In genomic region chr2:37149626-37150322, GRCh38 we compare ENCODE assay signal across 15 cellular contexts. TPM values are rescaled to one million over a fixed set of nuclear protein-coding genes. Genes with fewer than 3 reads are reported as not detected.
A peak's percentile ranks its signal among the peaks of the same experiment; 100 is the strongest.
DNase-seq lines count a peak whose midpoint lies in the region; ATAC-seq lines count a peak whose summit lies in the region.
"Had no signal": no experiment of that assay in that cellular context is flagged by ENCODE, and none has a peak within 500 bp of the region (broad histone marks: within the 10 kb centered on the region; RNA-seq: fewer than 3 reads in every experiment).

No MANE protein-coding gene starts in this region.

- CTCF ChIA-PET in activated CD4-positive, alpha-beta memory T cell treated with anti-CD3 and anti-CD28 coated beads, Interleukin-2, amount 10 ng/mL, durations not matched to agents 7 days and 5 days (lab: Charles Lee), result interaction anchor here (1.0 kb wide), 1 partner anchor 8 kb away, joined by 3 read pairs; no protein-coding TSS in a partner anchor

- H3K4me1 Mint-ChIP-seq in activated T-cell treated with anti-CD3 and anti-CD28 coated beads, Interleukin-2, amount 50 U/mL, for 24 hours (ENCODE audit: low read depth), result peaks cover 38% of the 10 kb centered on the region
- peaks cover 64% of the 10 kb centered on the region for H3K4me1 Mint-ChIP-seq in activated CD4-positive, alpha-beta memory T cell treated with anti-CD3 and anti-CD28 coated beads, Interleukin-2, amount 10 ng/mL, durations not matched to agents 7 days and 5 days
- H3K4me1 Mint-ChIP-seq in stimulated activated naive CD8-positive, alpha-beta T cell treated with anti-CD3 and anti-CD28 coated beads, Interleukin-15, Interleukin-2, amounts not matched to agents 100 ng/mL and 50 ng/mL, for 24 hours (ENCODE audit: low read depth), result peaks cover 49% of the 10 kb centered on the region

- no peak for DNase-seq in activated T-cell treated with anti-CD3 and anti-CD28 coated beads, Interleukin-2, amount 50 U/mL, for 24 hours
- DNase-seq in activated T-cell treated with anti-CD3 and anti-CD28 coated beads for 4 hours, result no peak
- no peak for DNase-seq in activated CD4-positive, alpha-beta memory T cell treated with anti-CD3 and anti-CD28 coated beads, Interleukin-2, amount 10 ng/mL, durations not matched to agents 7 days and 5 days
- DNase-seq in kidney tubule cell (ENCODE audit: low spot score), result peak; percentile 31
- DNase-seq in DMS53 (lab: John Stamatoyannopoulos, UW), result no peak
- no peak for DNase-seq in effector CD4-positive, alpha-beta T cell
- DNase-seq: DND-41, heart left ventricle, mesendoderm, NCI-H2227 treated with DMSO at 0.1 percent for 48 hours, retina had no signal

- peaks cover 2% of the 10 kb centered on the region for H3K9me3 Mint-ChIP-seq in activated T-cell treated with anti-CD3 and anti-CD28 coated beads, Interleukin-2, amount 50 U/mL, for 24 hours
- H3K9me3 Mint-ChIP-seq in activated CD4-positive, alpha-beta memory T cell treated with anti-CD3 and anti-CD28 coated beads, Interleukin-2, amount 10 ng/mL, durations not matched to agents 7 days and 5 days, result peaks cover 2% of the 10 kb centered on the region
- H3K9me3 Mint-ChIP-seq in stimulated activated naive CD8-positive, alpha-beta T cell treated with anti-CD3 and anti-CD28 coated beads, Interleukin-15, Interleukin-2, amounts not matched to agents 100 ng/mL and 50 ng/mL, for 24 hours, result no peaks in the 10 kb centered on the region

- peaks cover 69% of the 10 kb centered on the region for H3K36me3 Mint-ChIP-seq in activated T-cell treated with anti-CD3 and anti-CD28 coated beads, Interleukin-2, amount 50 U/mL, for 24 hours (ENCODE audit: low read depth)
- H3K36me3 Mint-ChIP-seq in activated CD4-positive, alpha-beta memory T cell treated with anti-CD3 and anti-CD28 coated beads, Interleukin-2, amount 10 ng/mL, durations not matched to agents 7 days and 5 days (ENCODE audit: low read depth), result peaks cover 82% of the 10 kb centered on the region
- peaks cover 68% of the 10 kb centered on the region for H3K36me3 Mint-ChIP-seq in stimulated activated naive CD8-positive, alpha-beta T cell treated with anti-CD3 and anti-CD28 coated beads, Interleukin-15, Interleukin-2, amounts not matched to agents 100 ng/mL and 50 ng/mL, for 24 hours (ENCODE audit: low read depth)

- no peak for ATAC-seq in HG03045 (IDR thresholded peaks at IDR 0.05; ENCODE audit: unreplicated experiment)
- ATAC-seq: heart left ventricle, Right ventricle myocardium inferior had no signal

- H3K4me3 Mint-ChIP-seq in activated T-cell treated with anti-CD3 and anti-CD28 coated beads, Interleukin-2, amount 50 U/mL, for 24 hours, result peak overlapping the region; percentile 2
- peak overlapping the region; percentile 12 for H3K4me3 Mint-ChIP-seq in activated CD4-positive, alpha-beta memory T cell treated with anti-CD3 and anti-CD28 coated beads, Interleukin-2, amount 10 ng/mL, durations not matched to agents 7 days and 5 days
- peak overlapping the region; percentile 45 for H3K4me3 Mint-ChIP-seq in stimulated activated naive CD8-positive, alpha-beta T cell treated with anti-CD3 and anti-CD28 coated beads, Interleukin-15, Interleukin-2, amounts not matched to agents 100 ng/mL and 50 ng/mL, for 24 hours

- H3K27ac Mint-ChIP-seq in activated T-cell treated with anti-CD3 and anti-CD28 coated beads, Interleukin-2, amount 50 U/mL, for 24 hours, result peak overlapping the region; percentile 45
- peak overlapping the region; percentile 75 for H3K27ac Mint-ChIP-seq in activated CD4-positive, alpha-beta memory T cell treated with anti-CD3 and anti-CD28 coated beads, Interleukin-2, amount 10 ng/mL, durations not matched to agents 7 days and 5 days
- H3K27ac Mint-ChIP-seq in stimulated activated naive CD8-positive, alpha-beta T cell treated with anti-CD3 and anti-CD28 coated beads, Interleukin-15, Interleukin-2, amounts not matched to agents 100 ng/mL and 50 ng/mL, for 24 hours, result peak overlapping the region; percentile 24

- no peaks in the 10 kb centered on the region for H3K27me3 Mint-ChIP-seq in activated T-cell treated with anti-CD3 and anti-CD28 coated beads, Interleukin-2, amount 50 U/mL, for 24 hours
- no peaks in the 10 kb centered on the region for H3K27me3 Mint-ChIP-seq in activated CD4-positive, alpha-beta memory T cell treated with anti-CD3 and anti-CD28 coated beads, Interleukin-2, amount 10 ng/mL, durations not matched to agents 7 days and 5 days
- no peaks in the 10 kb centered on the region for H3K27me3 Mint-ChIP-seq in stimulated activated naive CD8-positive, alpha-beta T cell treated with anti-CD3 and anti-CD28 coated beads, Interleukin-15, Interleukin-2, amounts not matched to agents 100 ng/mL and 50 ng/mL, for 24 hours

- POLR2A ChIA-PET in activated CD4-positive, alpha-beta memory T cell treated with anti-CD3 and anti-CD28 coated beads, Interleukin-2, amount 10 ng/mL, durations not matched to agents 7 days and 5 days (lab: Charles Lee), result interaction anchor here (0.9 kb wide), 1 partner anchor 24 kb away, joined by 3 read pairs; no protein-coding TSS in a partner anchor

RNA-seq across cellular contexts. Expression of gene EIF2AK2, which starts 7.0 kb away (rescaled TPM):
- 100 to 1,000 TPM; 136 to 142 TPM for total RNA-seq in activated CD4-positive, alpha-beta memory T cell treated with anti-CD3 and anti-CD28 coated beads, Interleukin-2, amount 10 ng/mL, durations not matched to agents 7 days and 5 days

RNA-seq across cellular contexts. Expression of gene SULT6B1, which starts 38.7 kb away (rescaled TPM):
- total RNA-seq in activated CD4-positive, alpha-beta memory T cell treated with anti-CD3 and anti-CD28 coated beads, Interleukin-2, amount 10 ng/mL, durations not matched to agents 7 days and 5 days, result not detected
- total RNA-seq: heart left ventricle, Right ventricle myocardium inferior, temporal lobe had no signal

RNA-seq across cellular contexts. Expression of gene CEBPZOS, which starts 46.5 kb away (rescaled TPM):
- 10 to 100 TPM; 32.9 to 36.3 TPM for total RNA-seq in activated CD4-positive, alpha-beta memory T cell treated with anti-CD3 and anti-CD28 coated beads, Interleukin-2, amount 10 ng/mL, durations not matched to agents 7 days and 5 days

Comparison
In these comparisons a context has a peak if more than half of its experiments do, and no peak if none do; other contexts are left out.
1. H3K27ac Mint-ChIP-seq: peak in every context shown above with its lines; median percentile 75 in activated CD4-positive, alpha-beta memory T cell treated with anti-CD3 and anti-CD28 coated beads, Interleukin-2, amount 10 ng/mL, durations not matched to agents 7 days and 5 days; 45 in activated T-cell treated with anti-CD3 and anti-CD28 coated beads, Interleukin-2, amount 50 U/mL, for 24 hours; 24 in stimulated activated naive CD8-positive, alpha-beta T cell treated with anti-CD3 and anti-CD28 coated beads, Interleukin-15, Interleukin-2, amounts not matched to agents 100 ng/mL and 50 ng/mL, for 24 hours.